In the genomic region with DNA sequence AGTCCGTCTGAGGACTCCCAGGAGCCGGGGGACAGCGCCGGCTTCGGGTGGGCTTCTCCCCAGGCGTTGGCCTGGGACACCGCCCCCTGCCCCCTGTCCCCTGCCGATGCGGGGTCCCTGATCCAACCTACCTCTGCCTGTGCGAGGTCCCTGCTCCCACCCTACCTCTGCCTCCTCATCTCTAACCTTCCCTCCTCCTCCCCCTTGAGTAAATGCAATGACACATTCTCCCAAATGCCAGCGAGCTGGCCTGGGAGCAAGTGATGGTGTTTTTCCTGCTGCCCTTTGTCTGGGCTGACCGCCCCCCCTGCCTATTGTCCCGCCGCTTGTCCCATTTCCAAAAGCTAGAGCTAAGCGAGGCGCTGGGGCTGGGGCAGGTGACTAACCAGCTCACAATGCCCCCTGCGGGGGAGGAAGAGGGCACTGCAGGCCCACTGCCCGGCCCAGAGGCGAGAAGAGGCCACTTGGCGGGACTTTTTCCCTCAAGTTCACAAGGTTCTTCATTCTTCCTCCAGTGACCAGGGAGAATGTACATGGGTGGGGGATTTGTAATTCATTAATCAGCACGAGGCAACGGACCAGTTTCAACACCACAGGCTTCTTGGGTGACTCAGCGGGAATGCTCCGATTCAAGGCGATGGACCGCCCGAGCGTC, we compare ENCODE assay signal across 2 cellular contexts.
A peak's percentile ranks its signal among the peaks of the same experiment; 100 is the strongest.
TF ChIP-seq lines count a peak whose summit lies in the region.

No MANE protein-coding gene starts in this region.

TF ChIP-seq in HEK293T, 16 proteins besides CTCF, POLR2A, EP300 and RAD21 (continued from another document):
- TF ChIP-seq ZNF384 (IDR thresholded peaks at IDR 0.05) (no peak), FOXM1 (IDR thresholded peaks at IDR 0.05; ENCODE audit: borderline replicate concordance) (no peak), ARNT (IDR thresholded peaks at IDR 0.05) (no peak), NFRKB (IDR thresholded peaks at IDR 0.05) (no peak), FOXA1 (IDR thresholded peaks at IDR 0.05) (no peak), TARDBP (IDR thresholded peaks at IDR 0.05) (no peak), PKNOX1 (IDR thresholded peaks at IDR 0.05) (no peak), LEF1 (IDR thresholded peaks at IDR 0.05; ENCODE audit: borderline replicate concordance) (no peak), CTBP1 (IDR thresholded peaks at IDR 0.05; ENCODE audit: borderline replicate concordance) (no peak), BHLHE40 (IDR thresholded peaks at IDR 0.05; ENCODE audit: borderline replicate concordance) (no peak)

TF ChIP-seq in SK-N-SH, 30 proteins besides CTCF, POLR2A, EP300 and RAD21 (continued from another document):
- TF ChIP-seq RXRA (IDR thresholded peaks at IDR 0.05; ENCODE audit: borderline replicate concordance, low read depth) (peak; percentile 95), ZBTB33 (IDR thresholded peaks at IDR 0.05; ENCODE audit: borderline replicate concordance, low read depth) (0 out of 2 replicates have a peak, but pooled peaks have one; percentile 34), RFX5 (IDR thresholded peaks at IDR 0.05; ENCODE audit: low read length) (no peak), JUND (IDR thresholded peaks at IDR 0.05) (peak; percentile 83), FOXM1 (IDR thresholded peaks at IDR 0.05; ENCODE audit: low read depth) (0 out of 2 replicates have a peak, but pooled peaks have one; percentile 40), FOXJ3 (CRISPR knock-in tag; IDR thresholded peaks at IDR 0.05) (no peak), RCOR1 (IDR thresholded peaks at IDR 0.05; ENCODE audit: low read length) (no peak), MAX (IDR thresholded peaks at IDR 0.05; ENCODE audit: low read depth) (peak; percentile 81; the same call in 1 of the 2 replicates), SIN3A (IDR thresholded peaks at IDR 0.05; ENCODE audit: borderline replicate concordance, low read depth, low read length) (no peak; the same call in 1 of the 2 replicates), USF2 (IDR thresholded peaks at IDR 0.05; ENCODE audit: borderline replicate concordance, low read depth, low read length) (no peak), TCF12 (IDR thresholded peaks at IDR 0.05) (peak; percentile 85), FOSL2 (IDR thresholded peaks at IDR 0.05; ENCODE audit: borderline replicate concordance, low read depth) (peak; percentile 84), NFIC (IDR thresholded peaks at IDR 0.05; ENCODE audit: borderline replicate concordance) (peak; percentile 79), EZH2phosphoT487 (IDR thresholded peaks at IDR 0.05; ENCODE audit: borderline replicate concordance, low read depth) (no peak), NRF1 (IDR thresholded peaks at IDR 0.05; ENCODE audit: low read depth, low read length) (no peak), MXI1 (IDR thresholded peaks at IDR 0.05; ENCODE audit: low read depth, low read length) (no peak), TAF1 (IDR thresholded peaks at IDR 0.05; ENCODE audit: borderline replicate concordance, low read depth, low read length) (peak; percentile 61), REST (IDR thresholded peaks at IDR 0.05; ENCODE audit: low read depth, low read length) (peak; percentile 49; the same call in 1 of the 2 replicates), GATA2 (CRISPR knock-in tag; IDR thresholded peaks at IDR 0.05) (no peak), GABPA (IDR thresholded peaks at IDR 0.05; ENCODE audit: low read depth) (no peak), ELF1 (IDR thresholded peaks at IDR 0.05) (no peak), POLR2AphosphoS5 (IDR thresholded peaks at IDR 0.05; ENCODE audit: low read depth, low read length) (peak; percentile 54; the same call in 1 of the 2 replicates), MEF2A (IDR thresholded peaks at IDR 0.05; ENCODE audit: borderline replicate concordance, low read depth) (peak; percentile 55; the same call in 1 of the 2 replicates), CHD2 (IDR thresholded peaks at IDR 0.05; ENCODE audit: low read length, partially characterized antibody) (no peak)
- TF ChIP-seq, protein P1, sequence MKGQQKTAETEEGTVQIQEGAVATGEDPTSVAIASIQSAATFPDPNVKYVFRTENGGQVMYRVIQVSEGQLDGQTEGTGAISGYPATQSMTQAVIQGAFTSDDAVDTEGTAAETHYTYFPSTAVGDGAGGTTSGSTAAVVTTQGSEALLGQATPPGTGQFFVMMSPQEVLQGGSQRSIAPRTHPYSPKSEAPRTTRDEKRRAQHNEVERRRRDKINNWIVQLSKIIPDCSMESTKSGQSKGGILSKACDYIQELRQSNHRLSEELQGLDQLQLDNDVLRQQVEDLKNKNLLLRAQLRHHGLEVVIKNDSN (IDR thresholded peaks at IDR 0.05; ENCODE audit: borderline replicate concordance, low read depth): no peak
- TF ChIP-seq, protein P2, sequence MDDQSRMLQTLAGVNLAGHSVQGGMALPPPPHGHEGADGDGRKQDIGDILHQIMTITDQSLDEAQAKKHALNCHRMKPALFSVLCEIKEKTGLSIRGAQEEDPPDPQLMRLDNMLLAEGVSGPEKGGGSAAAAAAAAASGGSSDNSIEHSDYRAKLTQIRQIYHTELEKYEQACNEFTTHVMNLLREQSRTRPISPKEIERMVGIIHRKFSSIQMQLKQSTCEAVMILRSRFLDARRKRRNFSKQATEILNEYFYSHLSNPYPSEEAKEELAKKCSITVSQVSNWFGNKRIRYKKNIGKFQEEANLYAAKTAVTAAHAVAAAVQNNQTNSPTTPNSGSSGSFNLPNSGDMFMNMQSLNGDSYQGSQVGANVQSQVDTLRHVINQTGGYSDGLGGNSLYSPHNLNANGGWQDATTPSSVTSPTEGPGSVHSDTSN (IDR thresholded peaks at IDR 0.05): peak; percentile 56; the same call in 1 of the 2 replicates
- TF ChIP-seq, protein P3, sequence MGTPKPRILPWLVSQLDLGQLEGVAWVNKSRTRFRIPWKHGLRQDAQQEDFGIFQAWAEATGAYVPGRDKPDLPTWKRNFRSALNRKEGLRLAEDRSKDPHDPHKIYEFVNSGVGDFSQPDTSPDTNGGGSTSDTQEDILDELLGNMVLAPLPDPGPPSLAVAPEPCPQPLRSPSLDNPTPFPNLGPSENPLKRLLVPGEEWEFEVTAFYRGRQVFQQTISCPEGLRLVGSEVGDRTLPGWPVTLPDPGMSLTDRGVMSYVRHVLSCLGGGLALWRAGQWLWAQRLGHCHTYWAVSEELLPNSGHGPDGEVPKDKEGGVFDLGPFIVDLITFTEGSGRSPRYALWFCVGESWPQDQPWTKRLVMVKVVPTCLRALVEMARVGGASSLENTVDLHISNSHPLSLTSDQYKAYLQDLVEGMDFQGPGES (IDR thresholded peaks at IDR 0.05; ENCODE audit: low read depth, low read length): no peak
